ENCODE assay signal across 8 cellular contexts in the genomic region with DNA sequence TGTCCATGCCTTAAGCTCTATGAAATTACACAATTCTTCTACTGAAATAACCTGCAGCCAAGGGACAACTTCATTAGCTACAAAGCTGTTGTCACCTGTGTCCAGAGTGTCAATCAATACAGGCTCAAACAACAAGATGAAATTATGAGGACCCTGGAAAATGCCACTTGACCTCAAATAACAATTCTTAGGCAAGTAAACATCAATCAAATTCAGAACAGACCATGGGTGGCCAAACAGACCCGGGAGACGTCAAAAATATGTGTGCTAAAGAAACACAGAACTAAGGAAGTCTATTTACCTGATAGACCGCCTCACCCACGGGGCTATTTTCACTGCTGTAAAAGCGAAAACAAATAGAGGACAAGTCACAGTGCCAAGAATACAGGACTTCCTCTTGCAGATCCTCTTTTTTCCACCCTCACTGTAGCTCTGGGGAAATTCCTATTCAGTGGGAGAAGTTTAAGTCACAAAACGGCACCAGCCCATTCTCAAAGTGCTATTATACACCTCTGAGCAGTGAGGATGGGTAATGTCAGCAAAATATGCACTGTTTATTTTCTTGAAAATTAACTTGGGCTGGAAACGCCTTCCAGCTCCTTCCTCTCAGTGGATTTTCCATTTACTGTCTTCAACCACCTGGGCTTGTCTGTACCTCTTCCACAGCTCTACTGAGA. TPM values are rescaled to one million over a fixed set of nuclear protein-coding genes. Genes with fewer than 3 reads are reported as not detected.
DNase-seq lines count a peak whose midpoint lies in the region; ATAC-seq and TF ChIP-seq lines count a peak whose summit lies in the region.

No MANE protein-coding gene starts in this region.

- H3K36me3 Mint-ChIP-seq in CD8-positive, alpha-beta T cell, result peaks cover 57% of the 10 kb centered on the region
- H3K36me3 Mint-ChIP-seq in brain, result no peaks in the 10 kb centered on the region

- H3K4me3 Mint-ChIP-seq in CD8-positive, alpha-beta T cell, result peak overlapping the region; percentile 97
- peak overlapping the region; percentile 4 to 93 (median 70) for H3K4me3 Mint-ChIP-seq in brain

- H3K36me3 ChIP-seq in CD8-positive, alpha-beta T cell (ENCODE audit: insufficient read depth, low read length), result no peaks in the 10 kb centered on the region
- no peaks in the 10 kb centered on the region for H3K36me3 ChIP-seq in KMS-11 (ENCODE audit: insufficient read depth)
- no peaks in the 10 kb centered on the region for H3K36me3 ChIP-seq in mucosa of rectum (ENCODE audit: control insufficient read depth in 2 of 2, insufficient read depth in 2 of 2, low read length in 2 of 2)
- H3K36me3 ChIP-seq in HAP-1 (replicated peaks), result no peaks in the 10 kb centered on the region

- no peaks in the 10 kb centered on the region for H3K9me3 ChIP-seq in CD8-positive, alpha-beta T cell (ENCODE audit: low read length)
- H3K9me3 ChIP-seq in mucosa of rectum (ENCODE audit: control insufficient read depth in 2 of 2, low read length in 2 of 2), result no peaks in the 10 kb centered on the region
- H3K9me3 ChIP-seq in HAP-1, result no peaks in the 10 kb centered on the region

- no peak for DNase-seq in CD8-positive, alpha-beta T cell
- DNase-seq in UCSD-AML1 (lab: John Stamatoyannopoulos, UW; ENCODE audit: unreplicated experiment), result no peak
- no peak for DNase-seq in HAP-1 (ENCODE audit: low spot score in 2 of 2)
- no peak for DNase-seq in activated CD4-positive, CD25-positive, alpha-beta regulatory T cell (lab: John Stamatoyannopoulos, UW)

- H4K20me1 ChIP-seq in KMS-11 (ENCODE audit: insufficient read depth), result no peaks in the 10 kb centered on the region

- H3K9ac ChIP-seq in KMS-11 (no peak overlapping the region), mucosa of rectum (ENCODE audit: low read depth in 1 of 2, low read length in 2 of 2) (peak overlapping the region; percentile 76 to 96)

- POLR2A ChIA-PET in CD8-positive, alpha-beta T cell (lab: Charles Lee), result interaction anchor here (0.6 to 3.9 kb wide), 5 partner anchors 8 to 126 kb away, joined by 3 to 30 read pairs (median 7); no protein-coding TSS in a partner anchor

- peak overlapping the region; percentile 72 for H3K27ac ChIP-seq in CD8-positive, alpha-beta T cell (ENCODE audit: low read depth, low read length)
- H3K27ac ChIP-seq in KMS-11 (no peak overlapping the region), mucosa of rectum (ENCODE audit: low read depth in 2 of 2, low read length in 2 of 2) (peak overlapping the region; percentile 88 to 96)

- in situ Hi-C loops in HAP-1 (cut with MboI; ENCODE audit: low sequenced_read_pairs), result no loop called here

- H3K27me3 ChIP-seq in CD8-positive, alpha-beta T cell (ENCODE audit: insufficient read depth, low read length), result no peaks in the 10 kb centered on the region
- H3K27me3 ChIP-seq in KMS-11 (ENCODE audit: insufficient read depth, low read depth) (0 out of 2 replicates have a peak, but pooled peaks cover 3% of the 10 kb centered on the region), mucosa of rectum (ENCODE audit: control insufficient read depth in 2 of 2, insufficient read depth in 2 of 2, low read length in 2 of 2) (no peaks in the 10 kb centered on the region), HAP-1 (ENCODE audit: low read depth) (no peaks in the 10 kb centered on the region)

- no peaks in the 10 kb centered on the region for H3K9me3 Mint-ChIP-seq in CD8-positive, alpha-beta T cell
- H3K9me3 Mint-ChIP-seq in brain, result peaks cover 0 to 5% (median 4%) of the 10 kb centered on the region in 5 experiments

- H3K4me2 ChIP-seq in KMS-11, result peak overlapping the region; percentile 81; the same call in 1 of the 2 replicates

- peaks cover 60% of the 10 kb centered on the region for H3K4me1 ChIP-seq in CD8-positive, alpha-beta T cell (ENCODE audit: insufficient read depth, low read length)
- H3K4me1 ChIP-seq in KMS-11 (ENCODE audit: low read depth, poor library complexity, severe bottlenecking) (peaks cover 70% of the 10 kb centered on the region), mucosa of rectum (ENCODE audit: control insufficient read depth in 2 of 2, insufficient read depth in 2 of 2, low read length in 2 of 2) (peaks cover 25 to 46% of the 10 kb centered on the region in 2 donors), HAP-1 (peaks cover 24% of the 10 kb centered on the region)

- H3K27me3 Mint-ChIP-seq in CD8-positive, alpha-beta T cell (ENCODE audit: low read depth), result no peaks in the 10 kb centered on the region
- peaks cover 57% of the 10 kb centered on the region for H3K27me3 Mint-ChIP-seq in brain

- ATAC-seq in CD8-positive, alpha-beta T cell, result no peak
- ATAC-seq in GM19467 (IDR thresholded peaks at IDR 0.05; ENCODE audit: unreplicated experiment), result no peak

- H3K4me1 Mint-ChIP-seq in CD8-positive, alpha-beta T cell (ENCODE audit: low read depth), result peaks cover 68% of the 10 kb centered on the region
- peaks cover 51% of the 10 kb centered on the region for H3K4me1 Mint-ChIP-seq in brain

- intact Hi-C loops in CD8-positive, alpha-beta T cell (cut with DNase I, micrococcal nuclease), result loop anchor here (1.0 to 5.0 kb wide), 4 partner anchors 24 to 158 kb away; a partner anchor contains a TSS

- H3K79me2 ChIP-seq in KMS-11 (ENCODE audit: insufficient read depth, low read depth), result peaks cover 46% of the 10 kb centered on the region; the same call in 1 of the 2 replicates

- H3K4me3 ChIP-seq in CD8-positive, alpha-beta T cell (ENCODE audit: low read depth, low read length), result peak overlapping the region; percentile 71
- H3K4me3 ChIP-seq in KMS-11 (IDR thresholded peaks at IDR 0.05; ENCODE audit: insufficient read depth, low read depth, low read length) (no peak overlapping the region), mucosa of rectum (ENCODE audit: low read length in 2 of 2) (peak overlapping the region; percentile 49 to 82), HAP-1 (no peak overlapping the region)

- H2AFZ ChIP-seq in KMS-11 (ENCODE audit: low read depth), result no peak overlapping the region

- TF ChIP-seq CTCF in CD8-positive, alpha-beta T cell (IDR thresholded peaks at IDR 0.05), result no peak
- no peak for TF ChIP-seq CTCF in KMS-11 (conservative IDR thresholded peaks at IDR 0.05; ENCODE audit: low read depth, low read length)
- TF ChIP-seq CTCF in brain (conservative IDR thresholded peaks at IDR 0.05), result no peak

- peak overlapping the region; percentile 98 for H3K27ac Mint-ChIP-seq in CD8-positive, alpha-beta T cell
- peak overlapping the region in 4 of 5 experiments; percentile 4 to 70 (median 42) for H3K27ac Mint-ChIP-seq in brain

- CTCF ChIA-PET in CD8-positive, alpha-beta T cell (lab: Charles Lee), result interaction anchor here (0.9 to 4.6 kb wide), 5 partner anchors 13 to 89 kb away, joined by 3 to 47 read pairs (median 4); no protein-coding TSS in a partner anchor

RNA-seq across cellular contexts. Expression of a gene that starts 2.7 kb away (rescaled TPM):
- total RNA-seq in CD8-positive, alpha-beta T cell, result 100 to 1,000 TPM; 543 TPM
- polyA plus RNA-seq in brain (ENCODE audit: insufficient read depth, low read depth, low replicate concordance), result 96.6 TPM

Comparison
In these comparisons a context has a peak if more than half of its experiments do, and no peak if none do; other contexts are left out.
1. H3K4me3 ChIP-seq: peak in CD8-positive, alpha-beta T cell (single experiment) and mucosa of rectum (2 of 2); none in KMS-11 (single experiment) and HAP-1 (single experiment).